1 cellular context compared by ENCODE assay signal in the genomic region with DNA sequence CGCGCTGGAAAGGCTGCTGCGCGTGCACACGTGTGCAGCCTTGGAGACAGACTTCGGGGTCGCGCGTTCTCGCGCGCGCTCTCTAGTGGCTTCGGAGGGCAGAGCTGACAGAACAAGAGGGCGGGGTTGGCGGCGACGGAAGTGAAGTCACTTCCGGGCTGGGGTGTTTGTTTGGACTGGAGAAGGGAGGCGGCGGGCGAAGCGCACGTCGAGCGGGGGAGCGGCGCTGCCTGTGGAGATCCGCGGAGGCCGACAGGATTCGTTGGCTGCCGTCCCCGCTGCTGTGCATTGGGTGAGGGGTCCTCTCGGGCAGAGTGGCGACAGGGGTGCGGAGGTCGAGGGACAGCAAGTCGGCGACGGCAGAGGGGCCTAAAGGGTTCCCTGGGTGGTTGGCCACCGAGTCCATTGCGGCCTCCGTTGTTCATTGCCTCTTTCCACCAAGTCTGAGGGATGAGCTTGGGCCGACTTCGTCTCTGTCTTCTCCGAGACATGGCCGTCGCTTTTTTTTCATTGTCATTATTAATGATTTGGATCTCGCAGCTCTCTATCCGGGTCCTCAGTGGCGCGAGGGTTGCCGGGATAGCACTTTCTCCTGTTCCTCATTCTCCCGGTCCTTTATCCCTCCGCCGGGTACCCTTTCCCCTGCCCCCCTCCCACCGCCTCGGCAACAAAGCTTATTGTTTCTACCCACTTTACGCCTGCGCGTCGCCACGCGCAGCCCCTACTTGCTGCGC.
TF ChIP-seq lines count a peak whose summit lies in the region.

A gene with protein sequence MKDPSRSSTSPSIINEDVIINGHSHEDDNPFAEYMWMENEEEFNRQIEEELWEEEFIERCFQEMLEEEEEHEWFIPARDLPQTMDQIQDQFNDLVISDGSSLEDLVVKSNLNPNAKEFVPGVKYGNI (plus strand): TSS at position 166 of the 734 bp plus-strand sequence. CDS start 21,931 bp downstream, outside the sequence.

TF ChIP-seq in HepG2, 621 proteins besides CTCF, POLR2A, EP300 and RAD21 (continued from another document and continues in another):
- TF ChIP-seq, protein P1, sequence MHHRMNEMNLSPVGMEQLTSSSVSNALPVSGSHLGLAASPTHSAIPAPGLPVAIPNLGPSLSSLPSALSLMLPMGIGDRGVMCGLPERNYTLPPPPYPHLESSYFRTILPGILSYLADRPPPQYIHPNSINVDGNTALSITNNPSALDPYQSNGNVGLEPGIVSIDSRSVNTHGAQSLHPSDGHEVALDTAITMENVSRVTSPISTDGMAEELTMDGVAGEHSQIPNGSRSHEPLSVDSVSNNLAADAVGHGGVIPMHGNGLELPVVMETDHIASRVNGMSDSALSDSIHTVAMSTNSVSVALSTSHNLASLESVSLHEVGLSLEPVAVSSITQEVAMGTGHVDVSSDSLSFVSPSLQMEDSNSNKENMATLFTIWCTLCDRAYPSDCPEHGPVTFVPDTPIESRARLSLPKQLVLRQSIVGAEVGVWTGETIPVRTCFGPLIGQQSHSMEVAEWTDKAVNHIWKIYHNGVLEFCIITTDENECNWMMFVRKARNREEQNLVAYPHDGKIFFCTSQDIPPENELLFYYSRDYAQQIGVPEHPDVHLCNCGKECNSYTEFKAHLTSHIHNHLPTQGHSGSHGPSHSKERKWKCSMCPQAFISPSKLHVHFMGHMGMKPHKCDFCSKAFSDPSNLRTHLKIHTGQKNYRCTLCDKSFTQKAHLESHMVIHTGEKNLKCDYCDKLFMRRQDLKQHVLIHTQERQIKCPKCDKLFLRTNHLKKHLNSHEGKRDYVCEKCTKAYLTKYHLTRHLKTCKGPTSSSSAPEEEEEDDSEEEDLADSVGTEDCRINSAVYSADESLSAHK (CRISPR knock-in tag; IDR thresholded peaks at IDR 0.05; ENCODE audit: borderline replicate concordance) = no peak
- TF ChIP-seq PHF20 (CRISPR knock-in tag; IDR thresholded peaks at IDR 0.05) (peak; percentile 80), HOXA3 (CRISPR knock-in tag; IDR thresholded peaks at IDR 0.05) (peak; percentile 86; the same call in 1 of the 2 replicates), ZNF747 (CRISPR knock-in tag; IDR thresholded peaks at IDR 0.05; ENCODE audit: borderline replicate concordance) (peak; percentile 82; the same call in 1 of the 2 replicates), JUNB (CRISPR knock-in tag; IDR thresholded peaks at IDR 0.05; ENCODE audit: borderline replicate concordance) (no peak), ZNF850 (CRISPR knock-in tag; conservative IDR thresholded peaks at IDR 0.05) (no peak), ZNF777 (CRISPR knock-in tag; IDR thresholded peaks at IDR 0.05) (peak; percentile 94), ZNF792 (CRISPR knock-in tag; IDR thresholded peaks at IDR 0.05) (peak; percentile 65; the same call in 1 of the 2 replicates), AGO2 (optimal IDR thresholded peaks at IDR 0.05; ENCODE audit: low read depth, low read length) (peak; percentile 90), SMAD1 (CRISPR knock-in tag; IDR thresholded peaks at IDR 0.05; ENCODE audit: borderline replicate concordance, low read depth) (no peak), KLF16 (CRISPR knock-in tag; IDR thresholded peaks at IDR 0.05) (peak in 1 of 2 experiments; percentile 64; a peak in 1 of 4 replicates), ZNF737 (CRISPR knock-in tag; IDR thresholded peaks at IDR 0.05; ENCODE audit: borderline replicate concordance) (no peak), ZSCAN30 (CRISPR knock-in tag; IDR thresholded peaks at IDR 0.05) (no peak), ZNF235 (CRISPR knock-in tag; IDR thresholded peaks at IDR 0.05; ENCODE audit: borderline replicate concordance) (peak; percentile 91; the same call in 1 of the 2 replicates), ZNF138 (CRISPR knock-in tag; IDR thresholded peaks at IDR 0.05; ENCODE audit: low read depth) (no peak; the same call in 1 of the 2 replicates), ZNF772 (CRISPR knock-in tag; IDR thresholded peaks at IDR 0.05) (peak; percentile 84), RBAK (CRISPR knock-in tag; IDR thresholded peaks at IDR 0.05) (no peak), ZBTB7B (CRISPR knock-in tag; IDR thresholded peaks at IDR 0.05) (no peak), ZNF333 (CRISPR knock-in tag; IDR thresholded peaks at IDR 0.05; ENCODE audit: borderline replicate concordance) (peak; percentile 98), NFRKB (IDR thresholded peaks at IDR 0.05) (no peak), MIER2 (CRISPR knock-in tag; IDR thresholded peaks at IDR 0.05) (no peak), ZNF674 (CRISPR knock-in tag; IDR thresholded peaks at IDR 0.05; ENCODE audit: low read depth) (no peak), GATAD2A (CRISPR knock-in tag; IDR thresholded peaks at IDR 0.05) (peak; percentile 47), FOSL1 (CRISPR knock-in tag; IDR thresholded peaks at IDR 0.05; ENCODE audit: borderline replicate concordance) (no peak), GLI4 (CRISPR knock-in tag; IDR thresholded peaks at IDR 0.05; ENCODE audit: borderline replicate concordance) (peak; percentile 83; the same call in 1 of the 2 replicates), IKZF4 (CRISPR knock-in tag; IDR thresholded peaks at IDR 0.05; ENCODE audit: borderline replicate concordance, low read depth, not compliant biosample characterization) (peak; percentile 88), U2AF1 (optimal IDR thresholded peaks at IDR 0.05; ENCODE audit: low read depth, low read length) (peak; percentile 85), SSRP1 (CRISPR knock-in tag; IDR thresholded peaks at IDR 0.05) (no peak)
- TF ChIP-seq, protein P2, sequence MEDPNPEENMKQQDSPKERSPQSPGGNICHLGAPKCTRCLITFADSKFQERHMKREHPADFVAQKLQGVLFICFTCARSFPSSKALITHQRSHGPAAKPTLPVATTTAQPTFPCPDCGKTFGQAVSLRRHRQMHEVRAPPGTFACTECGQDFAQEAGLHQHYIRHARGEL (CRISPR knock-in tag; IDR thresholded peaks at IDR 0.05) = 0 out of 2 replicates have a peak, but pooled peaks have one; percentile 74
- TF ChIP-seq, protein P3, sequence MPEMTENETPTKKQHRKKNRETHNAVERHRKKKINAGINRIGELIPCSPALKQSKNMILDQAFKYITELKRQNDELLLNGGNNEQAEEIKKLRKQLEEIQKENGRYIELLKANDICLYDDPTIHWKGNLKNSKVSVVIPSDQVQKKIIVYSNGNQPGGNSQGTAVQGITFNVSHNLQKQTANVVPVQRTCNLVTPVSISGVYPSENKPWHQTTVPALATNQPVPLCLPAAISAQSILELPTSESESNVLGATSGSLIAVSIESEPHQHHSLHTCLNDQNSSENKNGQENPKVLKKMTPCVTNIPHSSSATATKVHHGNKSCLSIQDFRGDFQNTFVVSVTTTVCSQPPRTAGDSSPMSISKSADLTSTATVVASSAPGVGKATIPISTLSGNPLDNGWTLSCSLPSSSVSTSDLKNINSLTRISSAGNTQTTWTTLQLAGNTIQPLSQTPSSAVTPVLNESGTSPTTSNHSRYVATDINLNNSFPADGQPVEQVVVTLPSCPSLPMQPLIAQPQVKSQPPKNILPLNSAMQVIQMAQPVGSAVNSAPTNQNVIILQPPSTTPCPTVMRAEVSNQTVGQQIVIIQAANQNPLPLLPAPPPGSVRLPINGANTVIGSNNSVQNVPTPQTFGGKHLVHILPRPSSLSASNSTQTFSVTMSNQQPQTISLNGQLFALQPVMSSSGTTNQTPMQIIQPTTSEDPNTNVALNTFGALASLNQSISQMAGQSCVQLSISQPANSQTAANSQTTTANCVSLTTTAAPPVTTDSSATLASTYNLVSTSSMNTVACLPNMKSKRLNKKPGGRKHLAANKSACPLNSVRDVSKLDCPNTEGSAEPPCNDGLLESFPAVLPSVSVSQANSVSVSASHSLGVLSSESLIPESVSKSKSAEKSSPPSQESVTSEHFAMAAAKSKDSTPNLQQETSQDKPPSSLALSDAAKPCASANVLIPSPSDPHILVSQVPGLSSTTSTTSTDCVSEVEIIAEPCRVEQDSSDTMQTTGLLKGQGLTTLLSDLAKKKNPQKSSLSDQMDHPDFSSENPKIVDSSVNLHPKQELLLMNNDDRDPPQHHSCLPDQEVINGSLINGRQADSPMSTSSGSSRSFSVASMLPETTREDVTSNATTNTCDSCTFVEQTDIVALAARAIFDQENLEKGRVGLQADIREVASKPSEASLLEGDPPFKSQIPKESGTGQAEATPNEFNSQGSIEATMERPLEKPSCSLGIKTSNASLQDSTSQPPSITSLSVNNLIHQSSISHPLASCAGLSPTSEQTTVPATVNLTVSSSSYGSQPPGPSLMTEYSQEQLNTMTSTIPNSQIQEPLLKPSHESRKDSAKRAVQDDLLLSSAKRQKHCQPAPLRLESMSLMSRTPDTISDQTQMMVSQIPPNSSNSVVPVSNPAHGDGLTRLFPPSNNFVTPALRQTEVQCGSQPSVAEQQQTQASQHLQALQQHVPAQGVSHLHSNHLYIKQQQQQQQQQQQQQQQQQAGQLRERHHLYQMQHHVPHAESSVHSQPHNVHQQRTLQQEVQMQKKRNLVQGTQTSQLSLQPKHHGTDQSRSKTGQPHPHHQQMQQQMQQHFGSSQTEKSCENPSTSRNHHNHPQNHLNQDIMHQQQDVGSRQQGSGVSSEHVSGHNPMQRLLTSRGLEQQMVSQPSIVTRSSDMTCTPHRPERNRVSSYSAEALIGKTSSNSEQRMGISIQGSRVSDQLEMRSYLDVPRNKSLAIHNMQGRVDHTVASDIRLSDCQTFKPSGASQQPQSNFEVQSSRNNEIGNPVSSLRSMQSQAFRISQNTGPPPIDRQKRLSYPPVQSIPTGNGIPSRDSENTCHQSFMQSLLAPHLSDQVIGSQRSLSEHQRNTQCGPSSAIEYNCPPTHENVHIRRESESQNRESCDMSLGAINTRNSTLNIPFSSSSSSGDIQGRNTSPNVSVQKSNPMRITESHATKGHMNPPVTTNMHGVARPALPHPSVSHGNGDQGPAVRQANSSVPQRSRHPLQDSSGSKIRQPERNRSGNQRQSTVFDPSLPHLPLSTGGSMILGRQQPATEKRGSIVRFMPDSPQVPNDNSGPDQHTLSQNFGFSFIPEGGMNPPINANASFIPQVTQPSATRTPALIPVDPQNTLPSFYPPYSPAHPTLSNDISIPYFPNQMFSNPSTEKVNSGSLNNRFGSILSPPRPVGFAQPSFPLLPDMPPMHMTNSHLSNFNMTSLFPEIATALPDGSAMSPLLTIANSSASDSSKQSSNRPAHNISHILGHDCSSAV (CRISPR knock-in tag; IDR thresholded peaks at IDR 0.05; ENCODE audit: borderline replicate concordance) = 0 out of 2 replicates have a peak, but pooled peaks have one; percentile 22
- TF ChIP-seq, protein P4, sequence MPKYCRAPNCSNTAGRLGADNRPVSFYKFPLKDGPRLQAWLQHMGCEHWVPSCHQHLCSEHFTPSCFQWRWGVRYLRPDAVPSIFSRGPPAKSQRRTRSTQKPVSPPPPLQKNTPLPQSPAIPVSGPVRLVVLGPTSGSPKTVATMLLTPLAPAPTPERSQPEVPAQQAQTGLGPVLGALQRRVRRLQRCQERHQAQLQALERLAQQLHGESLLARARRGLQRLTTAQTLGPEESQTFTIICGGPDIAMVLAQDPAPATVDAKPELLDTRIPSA (CRISPR knock-in tag; IDR thresholded peaks at IDR 0.05; ENCODE audit: borderline replicate concordance) = peak; percentile 80; the same call in 1 of the 2 replicates
- TF ChIP-seq, protein P5, sequence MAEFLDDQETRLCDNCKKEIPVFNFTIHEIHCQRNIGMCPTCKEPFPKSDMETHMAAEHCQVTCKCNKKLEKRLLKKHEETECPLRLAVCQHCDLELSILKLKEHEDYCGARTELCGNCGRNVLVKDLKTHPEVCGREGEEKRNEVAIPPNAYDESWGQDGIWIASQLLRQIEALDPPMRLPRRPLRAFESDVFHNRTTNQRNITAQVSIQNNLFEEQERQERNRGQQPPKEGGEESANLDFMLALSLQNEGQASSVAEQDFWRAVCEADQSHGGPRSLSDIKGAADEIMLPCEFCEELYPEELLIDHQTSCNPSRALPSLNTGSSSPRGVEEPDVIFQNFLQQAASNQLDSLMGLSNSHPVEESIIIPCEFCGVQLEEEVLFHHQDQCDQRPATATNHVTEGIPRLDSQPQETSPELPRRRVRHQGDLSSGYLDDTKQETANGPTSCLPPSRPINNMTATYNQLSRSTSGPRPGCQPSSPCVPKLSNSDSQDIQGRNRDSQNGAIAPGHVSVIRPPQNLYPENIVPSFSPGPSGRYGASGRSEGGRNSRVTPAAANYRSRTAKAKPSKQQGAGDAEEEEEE (CRISPR knock-in tag; IDR thresholded peaks at IDR 0.05; ENCODE audit: borderline replicate concordance) = no peak
- TF ChIP-seq, protein P6, sequence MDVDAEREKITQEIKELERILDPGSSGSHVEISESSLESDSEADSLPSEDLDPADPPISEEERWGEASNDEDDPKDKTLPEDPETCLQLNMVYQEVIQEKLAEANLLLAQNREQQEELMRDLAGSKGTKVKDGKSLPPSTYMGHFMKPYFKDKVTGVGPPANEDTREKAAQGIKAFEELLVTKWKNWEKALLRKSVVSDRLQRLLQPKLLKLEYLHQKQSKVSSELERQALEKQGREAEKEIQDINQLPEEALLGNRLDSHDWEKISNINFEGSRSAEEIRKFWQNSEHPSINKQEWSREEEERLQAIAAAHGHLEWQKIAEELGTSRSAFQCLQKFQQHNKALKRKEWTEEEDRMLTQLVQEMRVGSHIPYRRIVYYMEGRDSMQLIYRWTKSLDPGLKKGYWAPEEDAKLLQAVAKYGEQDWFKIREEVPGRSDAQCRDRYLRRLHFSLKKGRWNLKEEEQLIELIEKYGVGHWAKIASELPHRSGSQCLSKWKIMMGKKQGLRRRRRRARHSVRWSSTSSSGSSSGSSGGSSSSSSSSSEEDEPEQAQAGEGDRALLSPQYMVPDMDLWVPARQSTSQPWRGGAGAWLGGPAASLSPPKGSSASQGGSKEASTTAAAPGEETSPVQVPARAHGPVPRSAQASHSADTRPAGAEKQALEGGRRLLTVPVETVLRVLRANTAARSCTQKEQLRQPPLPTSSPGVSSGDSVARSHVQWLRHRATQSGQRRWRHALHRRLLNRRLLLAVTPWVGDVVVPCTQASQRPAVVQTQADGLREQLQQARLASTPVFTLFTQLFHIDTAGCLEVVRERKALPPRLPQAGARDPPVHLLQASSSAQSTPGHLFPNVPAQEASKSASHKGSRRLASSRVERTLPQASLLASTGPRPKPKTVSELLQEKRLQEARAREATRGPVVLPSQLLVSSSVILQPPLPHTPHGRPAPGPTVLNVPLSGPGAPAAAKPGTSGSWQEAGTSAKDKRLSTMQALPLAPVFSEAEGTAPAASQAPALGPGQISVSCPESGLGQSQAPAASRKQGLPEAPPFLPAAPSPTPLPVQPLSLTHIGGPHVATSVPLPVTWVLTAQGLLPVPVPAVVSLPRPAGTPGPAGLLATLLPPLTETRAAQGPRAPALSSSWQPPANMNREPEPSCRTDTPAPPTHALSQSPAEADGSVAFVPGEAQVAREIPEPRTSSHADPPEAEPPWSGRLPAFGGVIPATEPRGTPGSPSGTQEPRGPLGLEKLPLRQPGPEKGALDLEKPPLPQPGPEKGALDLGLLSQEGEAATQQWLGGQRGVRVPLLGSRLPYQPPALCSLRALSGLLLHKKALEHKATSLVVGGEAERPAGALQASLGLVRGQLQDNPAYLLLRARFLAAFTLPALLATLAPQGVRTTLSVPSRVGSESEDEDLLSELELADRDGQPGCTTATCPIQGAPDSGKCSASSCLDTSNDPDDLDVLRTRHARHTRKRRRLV (CRISPR knock-in tag; IDR thresholded peaks at IDR 0.05) = peak; percentile 91
- TF ChIP-seq, protein P7, sequence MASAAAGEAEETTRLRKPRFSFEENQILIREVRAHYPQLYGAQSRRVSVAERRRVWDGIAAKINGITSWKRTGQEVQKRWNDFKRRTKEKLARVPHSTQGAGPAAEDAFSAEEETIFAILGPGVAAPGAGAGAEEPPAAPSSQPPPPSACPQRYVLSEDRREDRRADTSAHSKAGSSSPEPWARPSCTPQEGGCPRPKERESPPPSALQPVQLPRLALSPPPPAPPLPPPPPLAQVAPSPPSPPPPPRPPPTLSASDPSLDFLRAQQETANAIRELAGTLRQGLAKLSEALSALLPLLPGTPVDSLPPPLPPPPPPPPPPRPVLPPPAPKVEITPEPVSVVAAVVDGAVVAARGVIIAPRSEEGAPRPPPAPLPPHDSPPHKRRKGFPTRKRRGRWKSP (CRISPR knock-in tag; IDR thresholded peaks at IDR 0.05) = peak; percentile 70
